24 cellular contexts compared by ENCODE assay signal in genomic region chr1:32969556-32969955, GRCh38. TPM values are rescaled to one million over a fixed set of nuclear protein-coding genes. Genes with fewer than 3 reads are reported as not detected.
DNase-seq lines count a peak whose midpoint lies in the region; ATAC-seq, FAIRE-seq and TF ChIP-seq lines count a peak whose summit lies in the region.
"Had no signal": no experiment of that assay in that cellular context is flagged by ENCODE, and none has a peak within 500 bp of the region (broad histone marks: within the 10 kb centered on the region; RNA-seq: fewer than 3 reads in every experiment).

No MANE protein-coding gene starts in this region.

- no peaks in the 10 kb centered on the region for H3K79me2 ChIP-seq in astrocyte (ENCODE audit: insufficient read depth, low read length)

- H3K9me3 Mint-ChIP-seq in astrocyte (ENCODE audit: unreplicated experiment) = peaks cover 8% of the 10 kb centered on the region
- H3K9me3 Mint-ChIP-seq: natural killer cell had no signal

- H3K27ac ChIP-seq in astrocyte (ENCODE audit: low read depth, low read length) (no peak overlapping the region), foreskin keratinocyte (no peak overlapping the region), coronary artery (no peak overlapping the region)
- H3K27ac ChIP-seq: brain microvascular endothelial cell, gastroesophageal sphincter, HL-60, tibial artery had no signal

- no peak overlapping the region for H3K4me3 ChIP-seq in NB4 (ENCODE audit: low read depth, low read length)
- H3K4me3 ChIP-seq in astrocyte (ENCODE audit: insufficient read depth, low read depth, low read length) = no peak overlapping the region
- no peak overlapping the region for H3K4me3 ChIP-seq in coronary artery
- H3K4me3 ChIP-seq: gastroesophageal sphincter, tibial artery had no signal

- no peak overlapping the region for H3K27ac Mint-ChIP-seq in astrocyte (ENCODE audit: unreplicated experiment)
- H3K27ac Mint-ChIP-seq: activated naive CD8-positive, alpha-beta T cell; natural killer cell had no signal

- DNase-seq in EH (ENCODE audit: low read depth) (peak; percentile 44), NB4 (ENCODE audit: low read depth) (peak; percentile 21), astrocyte (ENCODE audit: low read depth) (peak; percentile 82), foreskin keratinocyte (peak in 1 of 2 donors; percentile 87), DMS79 treated with DMSO at 0.1 percent for 48 hours (lab: John Stamatoyannopoulos, UW) (no peak), activated gamma-delta T cell treated with Interleukin-2 at 50 U/mL for 16 hours (no peak), coronary artery (ENCODE audit: low spot score) (no peak)
- DNase-seq: activated CD4-positive, CD25-positive, alpha-beta regulatory T cell; brain microvascular endothelial cell; COR-L47; GDM1; kidney glomerular epithelial cell; mesendoderm; natural killer cell; NCI-H2081; Right ventricle myocardium superior; stimulated activated naive CD4-positive, alpha-beta T cell treated with Interleukin-2 at 50 U/mL for 16 hours; T-helper 2 cell had no signal

- no peaks in the 10 kb centered on the region for H4K20me1 ChIP-seq in astrocyte (ENCODE audit: insufficient read depth, low read length)

- no peak overlapping the region for H2AFZ ChIP-seq in astrocyte (ENCODE audit: low read depth, low read length)

- H3K4me1 Mint-ChIP-seq in astrocyte (ENCODE audit: low read depth, unreplicated experiment) = peaks cover 10% of the 10 kb centered on the region

- H3K9me3 ChIP-seq in astrocyte (ENCODE audit: insufficient read depth, low read depth, low read length) = no peaks in the 10 kb centered on the region
- H3K9me3 ChIP-seq: gastroesophageal sphincter, tibial artery had no signal

- H3K27me3 ChIP-seq in astrocyte (ENCODE audit: insufficient read depth, low read length) = peaks cover 9% of the 10 kb centered on the region
- H3K27me3 ChIP-seq in foreskin keratinocyte = no peaks in the 10 kb centered on the region
- H3K27me3 ChIP-seq: brain microvascular endothelial cell, gastroesophageal sphincter, tibial artery had no signal

- TF ChIP-seq CTCF in NB4 (IDR thresholded peaks at IDR 0.05; ENCODE audit: low read depth, low read length) = no peak
- no peak for TF ChIP-seq CTCF in astrocyte (IDR thresholded peaks at IDR 0.05; ENCODE audit: insufficient read depth, low read depth, low read length)
- TF ChIP-seq CTCF in foreskin keratinocyte (conservative IDR thresholded peaks at IDR 0.05) = peak; percentile 8
- TF ChIP-seq CTCF in coronary artery (IDR thresholded peaks at IDR 0.05) = no peak

- TF ChIP-seq POLR2A in NB4 (IDR thresholded peaks at IDR 0.05; ENCODE audit: extremely low read depth, insufficient read length) = no peak

- no peak for FAIRE-seq in astrocyte (lab: Jason Lieb, UNC)
- FAIRE-seq: H54 had no signal

- ATAC-seq in foreskin keratinocyte (peak; percentile 10), GM21576 (IDR thresholded peaks at IDR 0.05; ENCODE audit: unreplicated experiment) (no peak)
- ATAC-seq: gastroesophageal sphincter, natural killer cell had no signal

- peaks cover 17% of the 10 kb centered on the region for H3K4me1 ChIP-seq in astrocyte (ENCODE audit: insufficient read depth, low read length)
- peaks cover 13% of the 10 kb centered on the region for H3K4me1 ChIP-seq in foreskin keratinocyte

- H3K36me3 Mint-ChIP-seq in astrocyte (ENCODE audit: low read depth, unreplicated experiment) = peaks cover 6% of the 10 kb centered on the region
- H3K36me3 Mint-ChIP-seq: natural killer cell had no signal

- no peak overlapping the region for H3K9ac ChIP-seq in astrocyte (ENCODE audit: low read length)

- H3K36me3 ChIP-seq in astrocyte (ENCODE audit: insufficient read depth, low read length) = no peaks in the 10 kb centered on the region
- H3K36me3 ChIP-seq: brain microvascular endothelial cell, gastroesophageal sphincter, tibial artery had no signal

- H3K4me3 Mint-ChIP-seq in astrocyte (ENCODE audit: unreplicated experiment) = no peak overlapping the region
- H3K4me3 Mint-ChIP-seq: activated naive CD8-positive, alpha-beta T cell; natural killer cell had no signal

- H3K4me2 ChIP-seq in astrocyte (ENCODE audit: low read length) = no peak overlapping the region

- peaks cover 28% of the 10 kb centered on the region for H3K27me3 Mint-ChIP-seq in astrocyte (ENCODE audit: low read depth, unreplicated experiment)

RNA-seq across cellular contexts. Expression of gene RNF19B, which starts 4.9 kb away (rescaled TPM):
- total RNA-seq in astrocyte (25.8 and 29.7 TPM in 2 replicates), foreskin keratinocyte (27.0 and 30.9 TPM in 2 replicates)
- 18.2 and 20.7 TPM in 2 replicates for polyA plus RNA-seq in foreskin keratinocyte

Comparison
In these comparisons a context has a peak if more than half of its experiments do, and no peak if none do; other contexts are left out.
1. DNase-seq: peak in EH (single experiment), NB4 (single experiment) and astrocyte (single experiment); none in DMS79 treated with DMSO at 0.1 percent for 48 hours (single experiment), activated gamma-delta T cell treated with Interleukin-2 at 50 U/mL for 16 hours (single experiment) and coronary artery (single experiment).